In the genomic region with DNA sequence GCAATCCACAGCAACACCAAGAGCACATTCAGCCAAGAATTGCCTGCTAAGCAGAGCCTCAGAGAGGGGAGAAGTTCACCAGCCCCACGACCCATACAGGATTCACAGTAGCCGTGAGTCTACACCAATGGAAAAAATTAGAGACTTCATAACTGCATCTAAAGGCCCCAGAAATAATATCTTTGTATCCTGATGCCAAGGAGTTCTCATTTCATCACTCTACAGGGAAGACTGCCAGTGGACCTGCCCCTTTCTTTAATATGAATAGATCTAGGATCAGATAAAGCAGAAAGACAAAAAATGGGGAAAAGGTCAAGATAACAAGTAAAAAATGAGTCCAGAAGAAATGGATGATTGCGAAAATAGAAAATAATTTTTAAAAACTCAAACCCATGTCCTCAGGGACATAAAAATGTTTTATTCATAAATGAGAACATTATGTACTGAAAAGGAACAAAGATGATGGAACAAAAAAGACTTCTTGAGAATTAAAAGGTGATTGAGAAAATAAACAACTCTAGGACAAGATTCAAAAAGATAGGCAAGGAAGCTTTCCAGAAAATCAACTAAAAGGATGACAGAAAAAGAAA, we compare ENCODE assay signal across 14 cellular contexts. TPM values are rescaled to one million over a fixed set of nuclear protein-coding genes. Genes with fewer than 3 reads are reported as not detected.
DNase-seq lines count a peak whose midpoint lies in the region; ATAC-seq and TF ChIP-seq lines count a peak whose summit lies in the region.
"Had no signal": no experiment of that assay in that cellular context is flagged by ENCODE, and none has a peak within 500 bp of the region (broad histone marks: within the 10 kb centered on the region; RNA-seq: fewer than 3 reads in every experiment).

No MANE protein-coding gene starts in this region.

- H3K27me3 ChIP-seq in osteoblast (ENCODE audit: insufficient read depth, low read length) (no peaks in the 10 kb centered on the region), vagina (no peaks in the 10 kb centered on the region)
- H3K27me3 ChIP-seq: right lobe of liver had no signal

- peak overlapping the region; percentile 6 for H3K4me2 ChIP-seq in osteoblast (ENCODE audit: insufficient read depth, low read length)

- H3K27ac ChIP-seq in osteoblast (ENCODE audit: low read depth, low read length) (no peak overlapping the region), vagina (peak overlapping the region; percentile 46), substantia nigra (ENCODE audit: low read depth, low read length, poor library complexity, severe bottlenecking) (no peak overlapping the region)

- TF ChIP-seq POLR2A in vagina (IDR thresholded peaks at IDR 0.05) = no peak

- H3K9me3 ChIP-seq in osteoblast (ENCODE audit: low read depth, low read length) = no peaks in the 10 kb centered on the region
- H3K9me3 ChIP-seq in vagina = no peaks in the 10 kb centered on the region
- H3K9me3 ChIP-seq: right lobe of liver had no signal

- H3K4me1 ChIP-seq in osteoblast (ENCODE audit: insufficient read depth, low read length) (peaks cover 42% of the 10 kb centered on the region), vagina (peaks cover 72% of the 10 kb centered on the region)

- no peaks in the 10 kb centered on the region for H3K79me2 ChIP-seq in osteoblast (ENCODE audit: insufficient read depth, low read length)

- no peaks in the 10 kb centered on the region for H3K36me3 ChIP-seq in osteoblast (ENCODE audit: insufficient read depth, low read length)
- H3K36me3 ChIP-seq in vagina = peaks cover 0 to 29% of the 10 kb centered on the region in 2 donors

- H4K20me1 ChIP-seq in osteoblast (ENCODE audit: insufficient read depth, low read length) = no peaks in the 10 kb centered on the region

- peak; percentile 18 for ATAC-seq in Right ventricle myocardium superior (ENCODE audit: poor library complexity)
- no peak for ATAC-seq in left cardiac atrium
- ATAC-seq: K562, right lobe of liver had no signal

- intact Hi-C loops in Right ventricle myocardium superior (cut with DNase I) (no loop called here), left cardiac atrium (cut with DNase I) (no loop called here), vagina (cut with DNase I) (no loop called here)

- H3K4me3 ChIP-seq in osteoblast (ENCODE audit: insufficient read depth, low read length) (no peak overlapping the region), vagina (no peak overlapping the region)
- H3K4me3 ChIP-seq: K562, right lobe of liver had no signal

- TF ChIP-seq CTCF in osteoblast (IDR thresholded peaks at IDR 0.05; ENCODE audit: extremely low read depth, low read depth, low read length) = no peak
- TF ChIP-seq CTCF in vagina (IDR thresholded peaks at IDR 0.05) = no peak

- DNase-seq in Right ventricle myocardium superior = no peak
- DNase-seq in left cardiac atrium = no peak
- DNase-seq in fibroblast of peridontal ligament (ENCODE audit: extremely low read depth) = peak; percentile 65
- DNase-seq in osteoblast (ENCODE audit: insufficient read length, low spot score, missing footprints) = peak; percentile 83
- no peak for DNase-seq in vagina (ENCODE audit: extremely low spot score in 2 of 2)
- DNase-seq in iPS-NIHi7 (ENCODE audit: extremely low spot score) = no peak
- DNase-seq in glomerular visceral epithelial cell (ENCODE audit: extremely low spot score) = no peak
- no peak for DNase-seq in substantia nigra (lab: John Stamatoyannopoulos, UW)
- DNase-seq: activated CD4-positive, CD25-positive, alpha-beta regulatory T cell treated with anti-CD3 and anti-CD28 coated beads, Interleukin-2, amount 50 U/mL, for 72 hours; activated naive CD4-positive, alpha-beta T cell treated with anti-CD3 and anti-CD28 coated beads for 36 hours; NCI-H2081; NK-92 treated with Interleukin-12 subunit alpha and Interleukin-12 subunit beta, amount 100 ng/mL, for 24 hours; right lobe of liver had no signal

- no peak overlapping the region for H2AFZ ChIP-seq in osteoblast (ENCODE audit: low read length)

RNA-seq across cellular contexts. Expression of a gene that starts 9.5 kb away (rescaled TPM):
- total RNA-seq in Right ventricle myocardium superior (25.5 TPM), left cardiac atrium (10 to 100 TPM; 32.2 to 33.3 TPM), osteoblast (12.1 and 13.8 TPM in 2 replicates), vagina (48.9 TPM)

RNA-seq across cellular contexts. Expression of a gene that starts 50.5 kb away (rescaled TPM):
- total RNA-seq in Right ventricle myocardium superior = 5.0 TPM
- 10 to 100 TPM; 10.8 to 11.4 TPM for total RNA-seq in left cardiac atrium
- 2.9 and 4.4 TPM in 2 replicates for total RNA-seq in osteoblast
- 4.2 TPM for total RNA-seq in vagina

Comparison
In these comparisons a context has a peak if more than half of its experiments do, and no peak if none do; other contexts are left out.
1. DNase-seq: peak in fibroblast of peridontal ligament (single experiment) and osteoblast (single experiment); none in Right ventricle myocardium superior (single experiment), left cardiac atrium (single experiment), vagina (0 of 2), iPS-NIHi7 (single experiment), glomerular visceral epithelial cell (single experiment) and substantia nigra (0 of 49).